15 cellular contexts compared by ENCODE assay signal in the genomic region with DNA sequence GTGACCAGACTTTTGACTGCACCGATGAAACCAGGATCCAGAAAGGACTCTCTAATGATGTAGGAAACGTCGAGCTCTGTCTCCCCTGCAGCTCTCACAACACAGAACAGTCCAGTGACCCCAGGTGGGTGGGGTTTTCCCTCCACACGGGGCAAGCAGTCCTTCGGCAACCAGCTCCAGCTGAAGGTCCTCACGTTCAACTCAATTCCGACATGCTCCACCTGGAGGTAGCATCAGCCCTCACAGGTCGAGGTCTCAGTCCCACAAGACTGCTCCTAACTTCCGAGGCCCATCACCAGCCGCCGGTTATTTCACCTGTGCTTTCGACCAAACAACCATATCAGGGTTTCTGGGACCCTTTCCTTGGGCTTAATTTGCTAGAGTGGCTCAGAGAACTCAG. TPM values are rescaled to one million over a fixed set of nuclear protein-coding genes. Genes with fewer than 3 reads are reported as not detected.
DNase-seq lines count a peak whose midpoint lies in the region; ATAC-seq and TF ChIP-seq lines count a peak whose summit lies in the region.
"Had no signal": no experiment of that assay in that cellular context is flagged by ENCODE, and none has a peak within 500 bp of the region (broad histone marks: within the 10 kb centered on the region; RNA-seq: fewer than 3 reads in every experiment).

No MANE protein-coding gene starts in this region.

- H3K36me3 ChIP-seq in KOPT-K1 (ENCODE audit: insufficient read depth, low read length), result peaks cover 5% of the 10 kb centered on the region; the same call in 1 of the 2 replicates
- H3K36me3 ChIP-seq in heart left ventricle, result no peaks in the 10 kb centered on the region
- H3K36me3 ChIP-seq: Peyer's patch had no signal

- no peak for ATAC-seq in activated CD8-positive, alpha-beta T cell treated with anti-CD3 and anti-CD28 coated beads, Interleukin-2, amount 10 ng/mL, durations not matched to agents 7 days and 5 days
- ATAC-seq in activated CD8-positive, alpha-beta T cell treated with anti-CD3 and anti-CD28 coated beads for 36 hours, result no peak
- ATAC-seq in naive thymus-derived CD8-positive, alpha-beta T cell, result no peak
- ATAC-seq in HG03135 (IDR thresholded peaks at IDR 0.05; ENCODE audit: unreplicated experiment) (no peak), heart left ventricle (no peak)

- H3K27me3 Mint-ChIP-seq in activated CD8-positive, alpha-beta T cell treated with anti-CD3 and anti-CD28 coated beads, Interleukin-2, amount 10 ng/mL, durations not matched to agents 7 days and 5 days (ENCODE audit: low read depth), result peaks cover 2% of the 10 kb centered on the region
- H3K27me3 Mint-ChIP-seq in activated CD8-positive, alpha-beta T cell treated with anti-CD3 and anti-CD28 coated beads for 36 hours, result peaks cover 5% of the 10 kb centered on the region
- no peaks in the 10 kb centered on the region for H3K27me3 Mint-ChIP-seq in naive thymus-derived CD8-positive, alpha-beta T cell
- H3K27me3 Mint-ChIP-seq: CD8-positive, alpha-beta memory T cell had no signal

- H3K4me1 Mint-ChIP-seq in activated CD8-positive, alpha-beta T cell treated with anti-CD3 and anti-CD28 coated beads, Interleukin-2, amount 10 ng/mL, durations not matched to agents 7 days and 5 days (ENCODE audit: low read depth), result peaks cover 49% of the 10 kb centered on the region
- peaks cover 42% of the 10 kb centered on the region for H3K4me1 Mint-ChIP-seq in activated CD8-positive, alpha-beta T cell treated with anti-CD3 and anti-CD28 coated beads for 36 hours (ENCODE audit: low read depth)
- H3K4me1 Mint-ChIP-seq in naive thymus-derived CD8-positive, alpha-beta T cell, result peaks cover 27 to 52% (median 50%) of the 10 kb centered on the region in 4 donors

- peaks cover 8% of the 10 kb centered on the region for H3K36me3 Mint-ChIP-seq in activated CD8-positive, alpha-beta T cell treated with anti-CD3 and anti-CD28 coated beads, Interleukin-2, amount 10 ng/mL, durations not matched to agents 7 days and 5 days (ENCODE audit: low read depth)
- H3K36me3 Mint-ChIP-seq in activated CD8-positive, alpha-beta T cell treated with anti-CD3 and anti-CD28 coated beads for 36 hours (ENCODE audit: low read depth), result peaks cover 5% of the 10 kb centered on the region
- peaks cover 0 to 5% (median 0%) of the 10 kb centered on the region in 3 donors for H3K36me3 Mint-ChIP-seq in naive thymus-derived CD8-positive, alpha-beta T cell

- H3K4me3 ChIP-seq in epithelial cell of proximal tubule (ENCODE audit: low read depth, low read length) (no peak overlapping the region), heart left ventricle (no peak overlapping the region)
- H3K4me3 ChIP-seq: Peyer's patch had no signal

- H3K9me3 ChIP-seq in KOPT-K1 (ENCODE audit: insufficient read depth, low read length, poor library complexity, severe bottlenecking) (no peaks in the 10 kb centered on the region), heart left ventricle (peaks cover 0 to 4% (median 0%) of the 10 kb centered on the region in 12 donors)
- H3K9me3 ChIP-seq: Peyer's patch had no signal

- H3K4me3 Mint-ChIP-seq in activated CD8-positive, alpha-beta T cell treated with anti-CD3 and anti-CD28 coated beads, Interleukin-2, amount 10 ng/mL, durations not matched to agents 7 days and 5 days, result no peak overlapping the region
- no peak overlapping the region for H3K4me3 Mint-ChIP-seq in activated CD8-positive, alpha-beta T cell treated with anti-CD3 and anti-CD28 coated beads for 36 hours
- peak overlapping the region in 2 of 10 donors; percentile 44 to 53 for H3K4me3 Mint-ChIP-seq in naive thymus-derived CD8-positive, alpha-beta T cell

- no peak for DNase-seq in activated CD8-positive, alpha-beta T cell treated with anti-CD3 and anti-CD28 coated beads, Interleukin-2, amount 10 ng/mL, durations not matched to agents 7 days and 5 days
- no peak for DNase-seq in activated CD8-positive, alpha-beta T cell treated with anti-CD3 and anti-CD28 coated beads for 36 hours
- DNase-seq in epithelial cell of proximal tubule (ENCODE audit: low read depth), result no peak
- no peak for DNase-seq in naive thymus-derived CD8-positive, alpha-beta T cell
- DNase-seq in heart left ventricle, result no peak
- no peak for DNase-seq in stimulated activated CD4-positive, alpha-beta T cell treated with anti-CD3 and anti-CD28 coated beads, Interleukin-4, amount 100 ng/mL, for 4 hours
- DNase-seq: CD8-positive, alpha-beta memory T cell; NCI-H1417; NCI-H2029; NCI-H510A treated with DMSO at 0.1 percent for 48 hours; Peyer's patch; SHP77 treated with DMSO at 0.1 percent for 48 hours had no signal

- peaks cover 0 to 5% (median 0%) of the 10 kb centered on the region in 9 donors for H3K27me3 ChIP-seq in heart left ventricle
- H3K27me3 ChIP-seq: Peyer's patch had no signal

- intact Hi-C loops in activated CD8-positive, alpha-beta T cell treated with anti-CD3 and anti-CD28 coated beads for 36 hours (cut with micrococcal nuclease), result no loop called here
- intact Hi-C loops in heart left ventricle (cut with DNase I), result no loop called here

- peak overlapping the region; percentile 55 for H3K27ac ChIP-seq in KOPT-K1 (ENCODE audit: low read depth, low read length, poor library complexity, severe bottlenecking)
- H3K27ac ChIP-seq in heart left ventricle, result no peak overlapping the region
- H3K27ac ChIP-seq: 22Rv1, Peyer's patch had no signal

- H3K27ac Mint-ChIP-seq in activated CD8-positive, alpha-beta T cell treated with anti-CD3 and anti-CD28 coated beads, Interleukin-2, amount 10 ng/mL, durations not matched to agents 7 days and 5 days, result peak overlapping the region; percentile 7
- H3K27ac Mint-ChIP-seq in activated CD8-positive, alpha-beta T cell treated with anti-CD3 and anti-CD28 coated beads for 36 hours, result no peak overlapping the region
- peak overlapping the region in 6 of 10 donors; percentile 8 to 97 (median 66) for H3K27ac Mint-ChIP-seq in naive thymus-derived CD8-positive, alpha-beta T cell

- TF ChIP-seq CTCF in activated CD8-positive, alpha-beta T cell treated with anti-CD3 and anti-CD28 coated beads for 36 hours (IDR thresholded peaks at IDR 0.05), result no peak
- TF ChIP-seq CTCF in epithelial cell of proximal tubule (conservative IDR thresholded peaks at IDR 0.05; ENCODE audit: low read depth, low read length) (peak; percentile 12), heart left ventricle (IDR thresholded peaks at IDR 0.05) (no peak)

- 70 to 81% (median 72%) methylated on average over 9 to 12 of the region's 12 CpGs for WGBS in heart left ventricle, 4 donors

- POLR2A ChIA-PET in activated CD8-positive, alpha-beta T cell treated with anti-CD3 and anti-CD28 coated beads, Interleukin-2, amount 10 ng/mL, durations not matched to agents 7 days and 5 days (lab: Charles Lee), result no interaction called here
- POLR2A ChIA-PET in activated CD8-positive, alpha-beta T cell treated with anti-CD3 and anti-CD28 coated beads for 36 hours (lab: Charles Lee), result interaction anchor here (0.8 kb wide), 1 partner anchor 10 kb away, joined by 3 read pairs; no protein-coding TSS in a partner anchor
- POLR2A ChIA-PET in naive thymus-derived CD8-positive, alpha-beta T cell (lab: Charles Lee), result interaction anchor here (2.0 to 2.2 kb wide), 2 partner anchors 18 to 33 kb away, joined by 10 to 12 read pairs; no protein-coding TSS in a partner anchor

- H3K9me3 Mint-ChIP-seq in activated CD8-positive, alpha-beta T cell treated with anti-CD3 and anti-CD28 coated beads, Interleukin-2, amount 10 ng/mL, durations not matched to agents 7 days and 5 days (ENCODE audit: insufficient read depth), result no peaks in the 10 kb centered on the region
- H3K9me3 Mint-ChIP-seq in activated CD8-positive, alpha-beta T cell treated with anti-CD3 and anti-CD28 coated beads for 36 hours, result no peaks in the 10 kb centered on the region
- H3K9me3 Mint-ChIP-seq in naive thymus-derived CD8-positive, alpha-beta T cell, result peaks cover 0 to 2% (median 0%) of the 10 kb centered on the region in 9 donors
- H3K9me3 Mint-ChIP-seq: CD8-positive, alpha-beta memory T cell had no signal

- H3K4me1 ChIP-seq in heart left ventricle, result no peaks in the 10 kb centered on the region

- TF ChIP-seq POLR2A in heart left ventricle (IDR thresholded peaks at IDR 0.05), result no peak

- CTCF ChIA-PET in activated CD8-positive, alpha-beta T cell treated with anti-CD3 and anti-CD28 coated beads, Interleukin-2, amount 10 ng/mL, durations not matched to agents 7 days and 5 days (lab: Charles Lee), result interaction anchor here (4.0 kb wide), 1 partner anchor 35 kb away, joined by 15 read pairs; no protein-coding TSS in a partner anchor
- CTCF ChIA-PET in activated CD8-positive, alpha-beta T cell treated with anti-CD3 and anti-CD28 coated beads for 36 hours (lab: Charles Lee), result interaction anchor here (1.0 to 1.7 kb wide), 5 partner anchors 19 to 71 kb away, joined by 3 to 8 read pairs (median 3); no protein-coding TSS in a partner anchor

RNA-seq across cellular contexts. Expression of gene ITGAE, which starts 28.2 kb away (rescaled TPM):
- total RNA-seq in activated CD8-positive, alpha-beta T cell treated with anti-CD3 and anti-CD28 coated beads, Interleukin-2, amount 10 ng/mL, durations not matched to agents 7 days and 5 days, result 10 to 100 TPM; 22.9 to 23.2 TPM
- total RNA-seq in activated CD8-positive, alpha-beta T cell treated with anti-CD3 and anti-CD28 coated beads for 36 hours, result 10 to 100 TPM; 31.8 to 32.4 TPM
- 36.0 and 61.0 TPM in 2 replicates for total RNA-seq in epithelial cell of proximal tubule
- 10 to 100 TPM; 24.5 to 26.8 TPM for total RNA-seq in naive thymus-derived CD8-positive, alpha-beta T cell
- polyA plus RNA-seq in naive thymus-derived CD8-positive, alpha-beta T cell, result 10 to 100 TPM; 52.7 to 58.1 (median 55.6) TPM
- total RNA-seq in heart left ventricle, result 10 to 100 TPM in 8 of 9 donors, 1 to 10 TPM in 1; 7.1 to 17.1 (median 15.3) TPM
- 10 to 100 TPM; 15.3 to 32.9 TPM for polyA plus RNA-seq in heart left ventricle

RNA-seq across cellular contexts. Expression of gene HASPIN, which starts 49.1 kb away (rescaled TPM):
- 10 to 100 TPM; 27.0 to 28.1 TPM for total RNA-seq in activated CD8-positive, alpha-beta T cell treated with anti-CD3 and anti-CD28 coated beads, Interleukin-2, amount 10 ng/mL, durations not matched to agents 7 days and 5 days
- total RNA-seq in activated CD8-positive, alpha-beta T cell treated with anti-CD3 and anti-CD28 coated beads for 36 hours, result 10 to 100 TPM; 20.7 to 21.3 TPM
- total RNA-seq in epithelial cell of proximal tubule (12.3 and 15.4 TPM in 2 replicates), heart left ventricle (1 to 10 TPM in 1 of 9 donors, under 1 TPM in 8; 0.15 to 2.1 (median 0.32) TPM)
- total RNA-seq in naive thymus-derived CD8-positive, alpha-beta T cell, result under 1 TPM; 0.38 to 0.57 TPM
- polyA plus RNA-seq in naive thymus-derived CD8-positive, alpha-beta T cell, result under 1 TPM in 2 of 3 donors, not detected in 1; 0.13 to 0.28 TPM
- polyA plus RNA-seq in heart left ventricle, result 1 to 10 TPM in 1 of 2 donors, not detected in 1; 1.1 TPM
